In the genomic region with DNA sequence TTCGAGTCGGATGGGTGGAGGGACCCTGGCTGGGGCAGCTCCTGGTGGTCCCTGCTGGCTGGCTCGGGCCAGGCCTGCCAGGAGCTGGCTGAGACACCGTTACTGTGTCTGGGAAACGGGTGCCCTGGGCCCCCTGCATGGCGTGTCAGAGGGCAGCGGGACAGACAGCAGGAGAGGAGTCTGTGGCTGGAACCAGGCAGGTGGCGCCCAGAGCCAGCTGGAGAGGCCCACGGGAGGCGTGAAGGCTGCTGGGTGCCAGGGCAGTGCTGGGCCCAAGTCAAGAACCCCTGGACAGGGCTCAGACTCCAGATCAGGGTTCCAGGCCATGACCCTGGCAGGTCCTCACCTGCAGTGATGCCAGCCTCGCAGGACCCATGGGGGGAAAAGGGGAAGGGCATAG, we compare ENCODE assay signal across 19 cellular contexts. TPM values are rescaled to one million over a fixed set of nuclear protein-coding genes. Genes with fewer than 3 reads are reported as not detected.
DNase-seq lines count a peak whose midpoint lies in the region; ATAC-seq and TF ChIP-seq lines count a peak whose summit lies in the region.
"Had no signal": no experiment of that assay in that cellular context is flagged by ENCODE, and none has a peak within 500 bp of the region (broad histone marks: within the 10 kb centered on the region; RNA-seq: fewer than 3 reads in every experiment).

No MANE protein-coding gene starts in this region.

- intact Hi-C loops in Calu3 (cut with micrococcal nuclease; ENCODE audit: unreplicated experiment), result no loop called here

- no peak overlapping the region for H3T11ph ChIP-seq in H9 (ENCODE audit: low read length)

- no peak overlapping the region for H3K14ac ChIP-seq in H9 (ENCODE audit: insufficient read depth, low read length)

- H3K23ac ChIP-seq in H9 (ENCODE audit: insufficient read length, low read depth, low read length), result no peak overlapping the region

- no peaks in the 10 kb centered on the region for H3K79me1 ChIP-seq in H9 (ENCODE audit: insufficient read depth, low read depth, low read length, poor library complexity, severe bottlenecking)

- no peak for ATAC-seq in GM21526 (IDR thresholded peaks at IDR 0.05; ENCODE audit: low FRiP score, unreplicated experiment)

- H3K9ac ChIP-seq in H9 (ENCODE audit: extremely low read depth, insufficient read length, low read length), result no peak overlapping the region

- H3K27me3 ChIP-seq in H9 (ENCODE audit: insufficient read depth, low read length), result no peaks in the 10 kb centered on the region

- DNase-seq in activated CD4-positive, alpha-beta T cell treated with anti-CD3 and anti-CD28 coated beads, Interleukin-2, amount 10 ng/mL, durations not matched to agents 7 days and 5 days, result no peak
- no peak for DNase-seq in activated CD4-positive, alpha-beta T cell treated with anti-CD3 and anti-CD28 coated beads for 1 hour
- DNase-seq in Calu3, result no peak
- DNase-seq in nephron progenitor cell, result no peak
- DNase-seq in H9, result no peak
- no peak for DNase-seq in HuH-7.5 (ENCODE audit: low spot score)
- DNase-seq: brain microvascular endothelial cell, DMS79 treated with DMSO at 0.1 percent for 48 hours, HCEC 1CT, psoas muscle, SHP77 had no signal

- no peak overlapping the region for H2AFZ ChIP-seq in H9 (ENCODE audit: low read length)

- H3K4me1 ChIP-seq in H9 (ENCODE audit: insufficient read depth, low read length), result no peaks in the 10 kb centered on the region
- H3K4me1 ChIP-seq: foreskin keratinocyte, psoas muscle, uterus had no signal

- no peak overlapping the region for H3K56ac ChIP-seq in H9 (ENCODE audit: insufficient read length, low read depth, low read length)

- no CpG with 5 or more reads among the region's 11 CpGs for WGBS in H9 (ENCODE audit: extremely low coverage, insufficient read length, low lambda C conversion rate)

- peaks cover 7% of the 10 kb centered on the region for H3K9me3 ChIP-seq in H9 (ENCODE audit: control insufficient read depth, low read depth, low read length)
- H3K9me3 ChIP-seq: psoas muscle had no signal

- no peak overlapping the region for H4K91ac ChIP-seq in H9 (ENCODE audit: insufficient read length, low read depth, low read length)

- CTCF ChIA-PET in activated CD4-positive, alpha-beta T cell treated with anti-CD3 and anti-CD28 coated beads, Interleukin-2, amount 10 ng/mL, durations not matched to agents 7 days and 5 days (lab: Charles Lee), result interaction anchor here (0.7 kb wide), 1 partner anchor 43 kb away, joined by 3 read pairs; no protein-coding TSS in a partner anchor
- CTCF ChIA-PET in Calu3 (lab: Charles Lee), result interaction anchor here (0.8 to 1.6 kb wide), 4 partner anchors 9 to 96 kb away, joined by 3 to 4 read pairs (median 3); no protein-coding TSS in a partner anchor

- H3K18ac ChIP-seq in H9 (ENCODE audit: insufficient read length, low read depth, low read length), result no peak overlapping the region

- no peak overlapping the region for H2BK15ac ChIP-seq in H9 (ENCODE audit: low read depth, low read length)

- no peak overlapping the region for H2BK120ac ChIP-seq in H9 (ENCODE audit: low read depth, low read length, poor library complexity, severe bottlenecking)

- peak overlapping the region; percentile 69 for H3K27ac Mint-ChIP-seq in activated CD4-positive, alpha-beta T cell treated with anti-CD3 and anti-CD28 coated beads, Interleukin-2, amount 10 ng/mL, durations not matched to agents 7 days and 5 days
- H3K27ac Mint-ChIP-seq in Calu3 (ENCODE audit: unreplicated experiment) (no peak overlapping the region), nephron progenitor cell (no peak overlapping the region), H9 (no peak overlapping the region; a peak in 2 of 7 replicates)
- no peak overlapping the region for H3K27ac Mint-ChIP-seq in activated naive CD4-positive, alpha-beta T cell treated with anti-CD3 and anti-CD28 coated beads, Interleukin-2, amount 50 U/mL, for 24 hours
- H3K27ac Mint-ChIP-seq: dendritic cell treated with granulocyte-macrophage colony-stimulating factor and Interleukin-4, amounts not matched to agents 40 ng/mL and 50 ng/mL, for 4 days had no signal

- no peak overlapping the region for H2BK5ac ChIP-seq in H9 (ENCODE audit: insufficient read length, low read length)

- no peak for TF ChIP-seq CTCF in Calu3 (IDR thresholded peaks at IDR 0.05; ENCODE audit: unreplicated experiment)
- TF ChIP-seq CTCF in nephron progenitor cell (IDR thresholded peaks at IDR 0.05), result no peak
- no peak for TF ChIP-seq CTCF in H9 (conservative IDR thresholded peaks at IDR 0.05)

- H2AK5ac ChIP-seq in H9 (ENCODE audit: insufficient read length, low read length), result no peak overlapping the region

- H3K36me3 Mint-ChIP-seq in activated CD4-positive, alpha-beta T cell treated with anti-CD3 and anti-CD28 coated beads, Interleukin-2, amount 10 ng/mL, durations not matched to agents 7 days and 5 days (ENCODE audit: low read depth), result no peaks in the 10 kb centered on the region
- H3K36me3 Mint-ChIP-seq in Calu3 (ENCODE audit: insufficient read depth, unreplicated experiment), result peaks cover 12% of the 10 kb centered on the region
- no peaks in the 10 kb centered on the region for H3K36me3 Mint-ChIP-seq in activated naive CD4-positive, alpha-beta T cell treated with anti-CD3 and anti-CD28 coated beads, Interleukin-2, amount 50 U/mL, for 24 hours
- no peaks in the 10 kb centered on the region for H3K36me3 Mint-ChIP-seq in nephron progenitor cell (ENCODE audit: low read depth)
- H3K36me3 Mint-ChIP-seq in H9 (ENCODE audit: insufficient read depth in 1 of 3, low read depth in 3 of 3), result no peaks in the 10 kb centered on the region; a peak in 1 of 7 replicates
- H3K36me3 Mint-ChIP-seq: activated CD8-positive, alpha-beta memory T cell treated with anti-CD3 and anti-CD28 coated beads, Interleukin-2, amount 10 ng/mL, durations not matched to agents 7 days and 5 days had no signal

- no peak overlapping the region for H3K4me2 ChIP-seq in H9 (ENCODE audit: insufficient read depth, insufficient read length, low read length)

- peaks cover 27% of the 10 kb centered on the region for H3K4me1 Mint-ChIP-seq in activated CD4-positive, alpha-beta T cell treated with anti-CD3 and anti-CD28 coated beads, Interleukin-2, amount 10 ng/mL, durations not matched to agents 7 days and 5 days
- H3K4me1 Mint-ChIP-seq in Calu3 (ENCODE audit: low read depth, unreplicated experiment) (peaks cover 29% of the 10 kb centered on the region), nephron progenitor cell (peaks cover 32% of the 10 kb centered on the region), H9 (peaks cover 12 to 23% of the 10 kb centered on the region in 2 experiments)
- H3K4me1 Mint-ChIP-seq in activated naive CD4-positive, alpha-beta T cell treated with anti-CD3 and anti-CD28 coated beads, Interleukin-2, amount 50 U/mL, for 24 hours, result peaks cover 60% of the 10 kb centered on the region

- peaks cover 4% of the 10 kb centered on the region for H3K9me3 Mint-ChIP-seq in activated CD4-positive, alpha-beta T cell treated with anti-CD3 and anti-CD28 coated beads, Interleukin-2, amount 10 ng/mL, durations not matched to agents 7 days and 5 days
- H3K9me3 Mint-ChIP-seq in Calu3 (ENCODE audit: low read depth, unreplicated experiment) (no peaks in the 10 kb centered on the region), nephron progenitor cell (no peaks in the 10 kb centered on the region), H9 (no peaks in the 10 kb centered on the region)
- no peaks in the 10 kb centered on the region for H3K9me3 Mint-ChIP-seq in activated naive CD4-positive, alpha-beta T cell treated with anti-CD3 and anti-CD28 coated beads, Interleukin-2, amount 50 U/mL, for 24 hours

- no peaks in the 10 kb centered on the region for H3K23me2 ChIP-seq in H9 (ENCODE audit: insufficient read length, low read depth, low read length, poor library complexity, severe bottlenecking)

- no TSS peak for BruUV-seq in Calu3 (replicated peaks; lab: Mats Ljungman, UMichigan)

- no peak overlapping the region for H4K5ac ChIP-seq in H9 (ENCODE audit: insufficient read length, low read depth, low read length)

- peaks cover 23% of the 10 kb centered on the region for H3K27me3 Mint-ChIP-seq in activated CD4-positive, alpha-beta T cell treated with anti-CD3 and anti-CD28 coated beads, Interleukin-2, amount 10 ng/mL, durations not matched to agents 7 days and 5 days
- H3K27me3 Mint-ChIP-seq in Calu3 (ENCODE audit: unreplicated experiment) (peaks cover 78% of the 10 kb centered on the region), nephron progenitor cell (ENCODE audit: low read depth, poor library complexity) (peaks cover 20% of the 10 kb centered on the region), H9 (ENCODE audit: low read depth) (peaks cover 18% of the 10 kb centered on the region)
- H3K27me3 Mint-ChIP-seq in activated naive CD4-positive, alpha-beta T cell treated with anti-CD3 and anti-CD28 coated beads, Interleukin-2, amount 50 U/mL, for 24 hours, result no peaks in the 10 kb centered on the region

- H2BK12ac ChIP-seq in H9 (ENCODE audit: insufficient read length, low read depth, low read length), result no peak overlapping the region

- H3K4ac ChIP-seq in H9 (ENCODE audit: low read depth, low read length), result no peak overlapping the region

- no peak overlapping the region for H2BK20ac ChIP-seq in H9 (ENCODE audit: low read depth, low read length, poor library complexity, severe bottlenecking)

- no peaks in the 10 kb centered on the region for H3K79me2 ChIP-seq in H9 (ENCODE audit: insufficient read depth, low read length)

- no peaks in the 10 kb centered on the region for H4K20me1 ChIP-seq in H9 (ENCODE audit: control insufficient read depth, insufficient read depth, insufficient read length)

- POLR2A ChIA-PET in activated CD4-positive, alpha-beta T cell treated with anti-CD3 and anti-CD28 coated beads, Interleukin-2, amount 10 ng/mL, durations not matched to agents 7 days and 5 days (lab: Charles Lee), result no interaction called here

- peak overlapping the region; percentile 48 for H3K4me3 Mint-ChIP-seq in activated CD4-positive, alpha-beta T cell treated with anti-CD3 and anti-CD28 coated beads, Interleukin-2, amount 10 ng/mL, durations not matched to agents 7 days and 5 days
- H3K4me3 Mint-ChIP-seq in Calu3 (ENCODE audit: low read depth, unreplicated experiment), result peak overlapping the region; percentile 51
- H3K4me3 Mint-ChIP-seq in activated naive CD4-positive, alpha-beta T cell treated with anti-CD3 and anti-CD28 coated beads, Interleukin-2, amount 50 U/mL, for 24 hours, result peak overlapping the region; percentile 78
- H3K4me3 Mint-ChIP-seq in nephron progenitor cell, result peak overlapping the region; percentile 32
- no peak overlapping the region for H3K4me3 Mint-ChIP-seq in H9

- H4K8ac ChIP-seq in H9 (replicated peaks; ENCODE audit: insufficient read length, low read depth, low read length), result no peak overlapping the region

- no peak overlapping the region for H3K27ac ChIP-seq in H9 (ENCODE audit: insufficient read length, low read depth, low read length)
- H3K27ac ChIP-seq: brain microvascular endothelial cell, foreskin keratinocyte, psoas muscle, uterus had no signal

RNA-seq across cellular contexts. Expression of a gene that starts 16.6 kb away (rescaled TPM):
- under 1 TPM; 0.25 to 0.27 TPM for total RNA-seq in activated CD4-positive, alpha-beta T cell treated with anti-CD3 and anti-CD28 coated beads, Interleukin-2, amount 10 ng/mL, durations not matched to agents 7 days and 5 days
- total RNA-seq in Calu3 (2022), result 0.92 and 1.2 TPM in 2 replicates
- 8.9 and 9.6 TPM in 2 replicates for total RNA-seq in H9 (2021)
- total RNA-seq: epithelial cell of proximal tubule, foreskin keratinocyte, M059J had no signal

RNA-seq across cellular contexts. Expression of a gene that starts 27.4 kb away (rescaled TPM):
- total RNA-seq in activated CD4-positive, alpha-beta T cell treated with anti-CD3 and anti-CD28 coated beads, Interleukin-2, amount 10 ng/mL, durations not matched to agents 7 days and 5 days, result 10 to 100 TPM; 20.5 to 23.0 TPM
- total RNA-seq in Calu3 (2022), result 31.9 and 34.6 TPM in 2 replicates
- 7.1 and 7.8 TPM in 2 replicates for total RNA-seq in H9 (2021)

Comparison
In these comparisons a context has a peak if more than half of its experiments do, and no peak if none do; other contexts are left out.
1. H3K4me3 Mint-ChIP-seq: peak in activated CD4-positive, alpha-beta T cell treated with anti-CD3 and anti-CD28 coated beads, Interleukin-2, amount 10 ng/mL, durations not matched to agents 7 days and 5 days (single experiment), Calu3 (single experiment), activated naive CD4-positive, alpha-beta T cell treated with anti-CD3 and anti-CD28 coated beads, Interleukin-2, amount 50 U/mL, for 24 hours (single experiment) and nephron progenitor cell (single experiment); none in H9 (0 of 2).